In the genomic region with DNA sequence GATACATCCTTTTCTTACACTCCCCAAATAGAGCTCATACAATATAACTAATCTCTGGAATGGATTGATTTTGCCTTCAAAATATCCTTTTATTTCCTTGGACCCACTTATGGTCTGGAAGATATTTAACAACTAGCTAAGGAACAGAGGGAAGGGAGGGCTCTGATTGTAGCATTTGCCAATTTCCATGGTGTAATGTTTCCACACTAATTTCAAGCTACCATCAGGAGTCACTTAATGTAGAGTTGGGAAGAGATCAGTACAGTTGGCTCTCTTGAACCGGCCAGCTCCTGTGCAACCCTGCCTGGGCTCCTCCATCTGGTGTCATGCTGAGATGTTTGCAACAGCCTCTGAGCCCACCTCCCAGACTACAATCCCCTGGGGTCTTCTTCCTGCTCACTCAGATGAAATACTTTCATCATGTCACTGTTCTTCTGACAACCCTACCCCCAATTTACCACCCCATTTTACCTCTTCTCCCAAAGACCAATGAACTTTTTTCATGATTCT, we compare ENCODE assay signal across 17 cellular contexts. TPM values are rescaled to one million over a fixed set of nuclear protein-coding genes. Genes with fewer than 3 reads are reported as not detected.
DNase-seq lines count a peak whose midpoint lies in the region; ATAC-seq and TF ChIP-seq lines count a peak whose summit lies in the region.
"Had no signal": no experiment of that assay in that cellular context is flagged by ENCODE, and none has a peak within 500 bp of the region (broad histone marks: within the 10 kb centered on the region; RNA-seq: fewer than 3 reads in every experiment).

No MANE protein-coding gene starts in this region.

- H3K36me3 ChIP-seq in SK-N-SH (replicated peaks in 1 of 2; ENCODE audit: control insufficient read depth in 1 of 2, insufficient read depth in 2 of 2, low read length in 1 of 2) (no peaks in the 10 kb centered on the region), ascending aorta (no peaks in the 10 kb centered on the region), HAP-1 (replicated peaks) (no peaks in the 10 kb centered on the region)
- no peaks in the 10 kb centered on the region for H3K36me3 ChIP-seq in CD8-positive, alpha-beta T cell (ENCODE audit: insufficient read depth, low read length)
- H3K36me3 ChIP-seq: upper lobe of right lung had no signal

- POLR2A ChIA-PET in SK-N-SH (lab: Yijun Ruan, JAX) = no interaction called here
- POLR2A ChIA-PET in CD8-positive, alpha-beta T cell (lab: Charles Lee) = interaction anchor here (1.1 kb wide), 1 partner anchor 9 kb away, joined by 3 read pairs; no protein-coding TSS in a partner anchor

- CTCF ChIA-PET in SK-N-SH (lab: Yijun Ruan, JAX) = interaction anchor here (0.9 to 2.5 kb wide), 4 partner anchors 10 to 615 kb away, joined by 3 to 7 read pairs (median 4); no protein-coding TSS in a partner anchor
- CTCF ChIA-PET in CD8-positive, alpha-beta T cell (lab: Charles Lee) = no interaction called here

- H3K4me3 ChIP-seq in SK-N-SH (ENCODE audit: low read depth in 2 of 2, low read length in 1 of 2) (no peak overlapping the region), ascending aorta (no peak overlapping the region), fibroblast of pulmonary artery (replicated peaks; ENCODE audit: low read depth, low read length) (no peak overlapping the region), HAP-1 (no peak overlapping the region)
- no peak overlapping the region for H3K4me3 ChIP-seq in CD8-positive, alpha-beta T cell (ENCODE audit: low read depth, low read length)
- H3K4me3 ChIP-seq: upper lobe of right lung had no signal

- H3K9ac ChIP-seq in SK-N-SH = peak overlapping the region; percentile 37; the same call in 1 of the 2 replicates
- H3K9ac ChIP-seq: KMS-11, parathyroid adenoma had no signal

- intact Hi-C loops in ascending aorta (cut with DNase I) = loop anchor here (1.0 kb wide), 1 partner anchor 7 kb away; no protein-coding TSS in a partner anchor
- intact Hi-C loops in CD8-positive, alpha-beta T cell (cut with DNase I, micrococcal nuclease) = no loop called here

- H3K4me2 ChIP-seq in SK-N-SH = no peak overlapping the region
- H3K4me2 ChIP-seq: KMS-11 had no signal

- peak overlapping the region; percentile 36 for H3K27ac Mint-ChIP-seq in stimulated activated memory B cell treated with anti-CD40 and anti-IgM and Interleukin-4, amounts not matched to agents 10 μg/mL and 1 μg/mL and 100 μg/mL, for 72 hours
- H3K27ac Mint-ChIP-seq in CD8-positive, alpha-beta T cell = no peak overlapping the region
- H3K27ac Mint-ChIP-seq: stimulated activated effector memory CD8-positive, alpha-beta T cell treated with anti-CD3 and anti-CD28 coated beads, Interleukin-12 subunit alpha, Interleukin-12 subunit beta, amount 100 ng/mL, for 72 hours; T-helper 2 cell treated with Interferon-gamma antibody and Interleukin-4, amounts not matched to agents 5 μg/mL and 100 μg/mL, for 36 hours had no signal

- H3F3A ChIP-seq in SK-N-SH (replicated peaks; ENCODE audit: insufficient read depth) = peaks cover 18% of the 10 kb centered on the region

- H3K9me3 Mint-ChIP-seq in stimulated activated memory B cell treated with anti-CD40 and anti-IgM and Interleukin-4, amounts not matched to agents 10 μg/mL and 1 μg/mL and 100 μg/mL, for 72 hours = no peaks in the 10 kb centered on the region
- no peaks in the 10 kb centered on the region for H3K9me3 Mint-ChIP-seq in CD8-positive, alpha-beta T cell
- H3K9me3 Mint-ChIP-seq: stimulated activated effector memory CD8-positive, alpha-beta T cell treated with anti-CD3 and anti-CD28 coated beads, Interleukin-12 subunit alpha, Interleukin-12 subunit beta, amount 100 ng/mL, for 72 hours; T-helper 2 cell treated with Interferon-gamma antibody and Interleukin-4, amounts not matched to agents 5 μg/mL and 100 μg/mL, for 36 hours had no signal

- H3K4me1 ChIP-seq in SK-N-SH (ENCODE audit: control insufficient read depth in 1 of 2, insufficient read depth in 2 of 2, low read depth in 1 of 2, low read length in 1 of 2) (peaks cover 2 to 17% of the 10 kb centered on the region in 2 experiments; a peak in 3 of 4 replicates), ascending aorta (peaks cover 6 to 31% of the 10 kb centered on the region in 2 donors), HAP-1 (no peaks in the 10 kb centered on the region)
- H3K4me1 ChIP-seq in CD8-positive, alpha-beta T cell (ENCODE audit: insufficient read depth, low read length) = no peaks in the 10 kb centered on the region
- H3K4me1 ChIP-seq: parathyroid adenoma had no signal

- no peak for TF ChIP-seq RAD21 in SK-N-SH (IDR thresholded peaks at IDR 0.05; ENCODE audit: low read length)

- H3K9me3 ChIP-seq in SK-N-SH (no peaks in the 10 kb centered on the region), ascending aorta (no peaks in the 10 kb centered on the region), HAP-1 (no peaks in the 10 kb centered on the region)
- no peaks in the 10 kb centered on the region for H3K9me3 ChIP-seq in CD8-positive, alpha-beta T cell (ENCODE audit: low read length)
- H3K9me3 ChIP-seq: upper lobe of right lung had no signal

- peak overlapping the region; percentile 3 for H3K4me3 Mint-ChIP-seq in stimulated activated memory B cell treated with anti-CD40 and anti-IgM and Interleukin-4, amounts not matched to agents 10 μg/mL and 1 μg/mL and 100 μg/mL, for 72 hours
- H3K4me3 Mint-ChIP-seq in CD8-positive, alpha-beta T cell = no peak overlapping the region
- H3K4me3 Mint-ChIP-seq: stimulated activated effector memory CD8-positive, alpha-beta T cell treated with anti-CD3 and anti-CD28 coated beads, Interleukin-12 subunit alpha, Interleukin-12 subunit beta, amount 100 ng/mL, for 72 hours; T-helper 2 cell treated with Interferon-gamma antibody and Interleukin-4, amounts not matched to agents 5 μg/mL and 100 μg/mL, for 36 hours had no signal

- no peak overlapping the region for H2AFZ ChIP-seq in SK-N-SH (ENCODE audit: low read depth)
- H2AFZ ChIP-seq: parathyroid adenoma had no signal

- H3K4me1 Mint-ChIP-seq in stimulated activated memory B cell treated with anti-CD40 and anti-IgM and Interleukin-4, amounts not matched to agents 10 μg/mL and 1 μg/mL and 100 μg/mL, for 72 hours = peaks cover 40% of the 10 kb centered on the region
- no peaks in the 10 kb centered on the region for H3K4me1 Mint-ChIP-seq in CD8-positive, alpha-beta T cell (ENCODE audit: low read depth)

- no peaks in the 10 kb centered on the region for H4K20me1 ChIP-seq in SK-N-SH (ENCODE audit: insufficient read depth)

- H3K27me3 Mint-ChIP-seq in stimulated activated memory B cell treated with anti-CD40 and anti-IgM and Interleukin-4, amounts not matched to agents 10 μg/mL and 1 μg/mL and 100 μg/mL, for 72 hours = no peaks in the 10 kb centered on the region
- H3K27me3 Mint-ChIP-seq in CD8-positive, alpha-beta T cell (ENCODE audit: low read depth) = peaks cover 2% of the 10 kb centered on the region

- TF ChIP-seq CTCF in SK-N-SH (IDR thresholded peaks at IDR 0.05) = no peak
- no peak for TF ChIP-seq CTCF in ascending aorta (IDR thresholded peaks at IDR 0.05)
- no peak for TF ChIP-seq CTCF in fibroblast of pulmonary artery (IDR thresholded peaks at IDR 0.05; ENCODE audit: low read length, missing control alignments)
- no peak for TF ChIP-seq CTCF in CD8-positive, alpha-beta T cell (IDR thresholded peaks at IDR 0.05)

- DNase-seq in SK-N-SH (no peak), ascending aorta (ENCODE audit: low spot score in 2 of 2) (peak in 1 of 2 donors; percentile 61), fibroblast of pulmonary artery (ENCODE audit: low read depth) (peak; percentile 25), cerebellum (ENCODE audit: low spot score) (no peak), HAP-1 (ENCODE audit: low spot score in 2 of 2) (no peak)
- DNase-seq in CD8-positive, alpha-beta T cell = no peak
- DNase-seq: activated gamma-delta T cell, NCI-H1105 treated with DMSO at 0.1 percent for 48 hours, Right ventricle myocardium superior, upper lobe of right lung had no signal

- H3K27me3 ChIP-seq in SK-N-SH (ENCODE audit: insufficient read depth) = no peaks in the 10 kb centered on the region; the same call in 1 of the 2 replicates
- no peaks in the 10 kb centered on the region for H3K27me3 ChIP-seq in ascending aorta
- H3K27me3 ChIP-seq in CD8-positive, alpha-beta T cell (ENCODE audit: insufficient read depth, low read length) = no peaks in the 10 kb centered on the region
- H3K27me3 ChIP-seq in HAP-1 (ENCODE audit: low read depth) = no peaks in the 10 kb centered on the region
- H3K27me3 ChIP-seq: upper lobe of right lung had no signal

- no peaks in the 10 kb centered on the region for H3K79me2 ChIP-seq in SK-N-SH (ENCODE audit: insufficient read depth)
- H3K79me2 ChIP-seq: parathyroid adenoma had no signal

- TF ChIP-seq EP300 in SK-N-SH (IDR thresholded peaks at IDR 0.05; ENCODE audit: borderline replicate concordance in 1 of 2, low read depth in 1 of 2, low read length in 1 of 2) = no peak

- 0% methylated on average over 1 of the region's 1 CpG for WGBS in SK-N-SH (ENCODE audit: low lambda C conversion rate)

- in situ Hi-C loops in HAP-1 (cut with MboI; ENCODE audit: low sequenced_read_pairs) = no loop called here

- no peak for ATAC-seq in SK-N-SH treated with all-trans-retinoic acid at 6 μM for 48 hours
- ATAC-seq in stimulated activated memory B cell treated with anti-CD40 and anti-IgM and Interleukin-4, amounts not matched to agents 10 μg/mL and 1 μg/mL and 100 μg/mL, for 72 hours = no peak
- ATAC-seq in CD8-positive, alpha-beta T cell = no peak
- ATAC-seq: esophagus mucosa; stimulated activated effector memory CD8-positive, alpha-beta T cell treated with anti-CD3 and anti-CD28 coated beads, Interleukin-12 subunit alpha, Interleukin-12 subunit beta, amount 100 ng/mL, for 72 hours; upper lobe of right lung had no signal

- no peaks in the 10 kb centered on the region for H3K36me3 Mint-ChIP-seq in stimulated activated memory B cell treated with anti-CD40 and anti-IgM and Interleukin-4, amounts not matched to agents 10 μg/mL and 1 μg/mL and 100 μg/mL, for 72 hours
- no peaks in the 10 kb centered on the region for H3K36me3 Mint-ChIP-seq in CD8-positive, alpha-beta T cell
- H3K36me3 Mint-ChIP-seq: stimulated activated effector memory CD8-positive, alpha-beta T cell treated with anti-CD3 and anti-CD28 coated beads, Interleukin-12 subunit alpha, Interleukin-12 subunit beta, amount 100 ng/mL, for 72 hours had no signal

- H3K9me2 ChIP-seq in SK-N-SH = no peaks in the 10 kb centered on the region

- peak overlapping the region in 1 of 2 experiments; percentile 87; a peak in 2 of 4 replicates for H3K27ac ChIP-seq in SK-N-SH (ENCODE audit: low read depth in 2 of 2, low read length in 1 of 2)
- H3K27ac ChIP-seq in ascending aorta = peak overlapping the region; percentile 68 to 82
- no peak overlapping the region for H3K27ac ChIP-seq in CD8-positive, alpha-beta T cell (ENCODE audit: low read depth, low read length)
- H3K27ac ChIP-seq: KMS-11, upper lobe of right lung had no signal

TF ChIP-seq in SK-N-SH treated with all-trans-retinoic acid at 6 μM for 48 hours, 23 proteins besides CTCF, POLR2A, EP300 and RAD21 (continues in another document):
- TF ChIP-seq SNAI2 (CRISPR knock-in tag; IDR thresholded peaks at IDR 0.05) = no peak
- TF ChIP-seq CSDC2 (CRISPR knock-in tag; IDR thresholded peaks at IDR 0.05) = no peak
- no peak for TF ChIP-seq ZNF565 (CRISPR knock-in tag; conservative IDR thresholded peaks at IDR 0.05; ENCODE audit: low read depth)

RNA-seq across cellular contexts. Expression of a gene that starts 8.0 kb away (rescaled TPM):
- polyA plus RNA-seq in SK-N-SH (2012; rRNA removed) = 13.6 and 20.5 TPM in 2 replicates
- 15.4 and 22.0 TPM in 2 replicates for polyA plus RNA-seq in SK-N-SH (2012; cell fraction: cytosol; rRNA removed)
- 59.0 and 64.8 TPM in 2 replicates for polyA plus RNA-seq in SK-N-SH (2012; cell fraction: nucleus; rRNA removed)
- total RNA-seq in ascending aorta (37.3 TPM), cerebellum (not detected)
- under 1 TPM in 1 of 2 experiments, not detected in 1; 0.84 TPM for total RNA-seq in CD8-positive, alpha-beta T cell
- total RNA-seq: esophagus mucosa had no signal

Comparison
In these comparisons a context has a peak if more than half of its experiments do, and no peak if none do; other contexts are left out.
1. RNA of a gene that starts 8.0 kb away (total RNA-seq): 37.3 TPM in ascending aorta (single experiment); 0.84 TPM in CD8-positive, alpha-beta T cell and not detected in cerebellum (single experiment); every median in the first group is over 10 times any median in the second.